In the genomic region with DNA sequence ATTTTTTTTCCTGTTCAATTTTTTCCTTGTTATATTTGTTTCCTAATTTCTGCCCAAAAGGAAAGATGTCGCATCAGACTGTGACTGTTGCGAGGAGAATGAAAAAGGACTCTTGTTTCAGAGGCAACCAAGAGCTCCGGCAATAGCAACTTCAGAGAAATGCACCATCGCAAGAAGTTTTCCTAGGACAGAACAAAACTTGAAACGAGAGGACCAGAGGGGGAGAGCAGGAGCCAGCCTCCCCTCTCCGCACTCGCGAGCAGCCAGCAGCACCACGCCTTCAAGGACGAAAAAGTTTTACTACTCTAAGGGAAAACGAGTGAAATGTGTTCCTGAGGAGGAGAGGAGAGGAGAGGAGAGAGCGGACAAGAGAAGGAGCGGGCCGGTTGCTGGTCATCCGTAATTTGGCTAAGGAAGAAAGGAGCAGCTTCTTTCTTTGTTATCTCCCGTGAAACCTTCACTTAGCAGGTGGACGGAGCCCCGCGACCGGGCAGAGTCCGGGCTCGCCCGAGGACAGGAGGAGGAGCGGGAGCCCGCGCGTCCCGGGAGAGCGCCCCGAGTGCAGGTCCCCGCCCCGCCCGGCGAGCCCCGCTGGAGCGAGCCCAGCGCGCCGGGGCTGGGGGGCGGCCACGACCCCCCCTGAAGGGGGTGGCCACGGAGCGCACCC, we compare ENCODE assay signal across 8 cellular contexts. TPM values are rescaled to one million over a fixed set of nuclear protein-coding genes. Genes with fewer than 3 reads are reported as not detected.
DNase-seq lines count a peak whose midpoint lies in the region; ATAC-seq and TF ChIP-seq lines count a peak whose summit lies in the region.

No MANE protein-coding gene starts in this region.

- H3K36me3 ChIP-seq in neural progenitor cell = no peaks in the 10 kb centered on the region

- peak overlapping the region; percentile 84 for H3K4me3 ChIP-seq in neural progenitor cell

- ATAC-seq in CD4-positive, alpha-beta T cell (ENCODE audit: poor library complexity) = no peak
- ATAC-seq in HG03159 (IDR thresholded peaks at IDR 0.05; ENCODE audit: unreplicated experiment) (no peak), HG03135 (IDR thresholded peaks at IDR 0.05; ENCODE audit: unreplicated experiment) (no peak), GM21381 (IDR thresholded peaks at IDR 0.05; ENCODE audit: unreplicated experiment) (no peak)

- peak overlapping the region; percentile 7 for H2AFZ ChIP-seq in neural progenitor cell (replicated peaks)

- H3K36me3 Mint-ChIP-seq in CD4-positive, alpha-beta T cell (ENCODE audit: low read depth) = peaks cover 3% of the 10 kb centered on the region
- H3K36me3 Mint-ChIP-seq in IgD-negative memory B cell = peaks cover 1% of the 10 kb centered on the region
- H3K36me3 Mint-ChIP-seq in neural progenitor cell = peaks cover 26% of the 10 kb centered on the region

- peaks cover 4% of the 10 kb centered on the region for H3K9me3 ChIP-seq in CD4-positive, alpha-beta T cell (ENCODE audit: control insufficient read depth, low read length)
- no peaks in the 10 kb centered on the region for H3K9me3 ChIP-seq in neural progenitor cell (ENCODE audit: low read depth)

- POLR2A ChIA-PET in CD4-positive, alpha-beta T cell (lab: Charles Lee) = no interaction called here

- TF ChIP-seq CTCF in CD4-positive, alpha-beta T cell (IDR thresholded peaks at IDR 0.05) = no peak
- TF ChIP-seq CTCF in neural progenitor cell (IDR thresholded peaks at IDR 0.05) = no peak

- no peak for DNase-seq in CD4-positive, alpha-beta T cell
- DNase-seq in neural progenitor cell (ENCODE audit: low spot score) = peak; percentile 53
- no peak for DNase-seq in EL

- H3K27me3 Mint-ChIP-seq in CD4-positive, alpha-beta T cell = peaks cover 85% of the 10 kb centered on the region
- H3K27me3 Mint-ChIP-seq in IgD-negative memory B cell (peaks cover 63% of the 10 kb centered on the region), neural progenitor cell (ENCODE audit: insufficient read depth, low read depth) (peaks cover 37% of the 10 kb centered on the region)

- peaks cover 2% of the 10 kb centered on the region for H3K9me3 Mint-ChIP-seq in CD4-positive, alpha-beta T cell
- H3K9me3 Mint-ChIP-seq in IgD-negative memory B cell (peaks cover 0 to 17% (median 7%) of the 10 kb centered on the region in 3 donors), neural progenitor cell (no peaks in the 10 kb centered on the region)

- H3K79me2 ChIP-seq in neural progenitor cell (ENCODE audit: low read depth) = no peaks in the 10 kb centered on the region

- peak overlapping the region; percentile 87 for H3K4me2 ChIP-seq in neural progenitor cell

- intact Hi-C loops in CD4-positive, alpha-beta T cell (cut with DNase I, micrococcal nuclease) = no loop called here

- peaks cover 70% of the 10 kb centered on the region for H3F3A ChIP-seq in neural progenitor cell (ENCODE audit: low read depth)

- H3K27ac ChIP-seq in CD4-positive, alpha-beta T cell (ENCODE audit: low read depth, low read length) = no peak overlapping the region
- peak overlapping the region; percentile 84 for H3K27ac ChIP-seq in cingulate gyrus (ENCODE audit: low read depth, low read length)
- no peak overlapping the region for H3K27ac ChIP-seq in neural progenitor cell

- peaks cover 28% of the 10 kb centered on the region for H3K4me1 ChIP-seq in neural progenitor cell

- peak overlapping the region; percentile 33 for H3K27ac Mint-ChIP-seq in CD4-positive, alpha-beta T cell
- peak overlapping the region; percentile 59 to 97 (median 96) for H3K27ac Mint-ChIP-seq in IgD-negative memory B cell
- H3K27ac Mint-ChIP-seq in neural progenitor cell = peak overlapping the region; percentile 99

- H3K4me1 Mint-ChIP-seq in CD4-positive, alpha-beta T cell (ENCODE audit: low read depth) = peaks cover 59% of the 10 kb centered on the region
- H3K4me1 Mint-ChIP-seq in IgD-negative memory B cell (peaks cover 16 to 44% (median 22%) of the 10 kb centered on the region in 3 donors), neural progenitor cell (peaks cover 28% of the 10 kb centered on the region)

- peaks cover 68% of the 10 kb centered on the region for H4K20me1 ChIP-seq in neural progenitor cell (ENCODE audit: low read depth)

- peak overlapping the region; percentile 90 for H3K4me3 Mint-ChIP-seq in CD4-positive, alpha-beta T cell
- H3K4me3 Mint-ChIP-seq in IgD-negative memory B cell = peak overlapping the region; percentile 58 to 91 (median 86)
- H3K4me3 Mint-ChIP-seq in neural progenitor cell = peak overlapping the region; percentile 99

- CTCF ChIA-PET in CD4-positive, alpha-beta T cell (lab: Charles Lee) = no interaction called here

- H3K9ac ChIP-seq in neural progenitor cell = no peak overlapping the region

- H3K27me3 ChIP-seq in CD4-positive, alpha-beta T cell (ENCODE audit: control insufficient read depth, insufficient read depth, low read length) = peaks cover 80% of the 10 kb centered on the region
- peaks cover 97% of the 10 kb centered on the region for H3K27me3 ChIP-seq in neural progenitor cell

RNA-seq across cellular contexts. Expression of gene POU3F3, which starts 0.7 kb away (rescaled TPM):
- total RNA-seq in CD4-positive, alpha-beta T cell = not detected
- polyA plus RNA-seq in IgD-negative memory B cell = not detected
- 0.25 TPM in 1 of 2 replicates, not detected in the other for total RNA-seq in neural progenitor cell (ENCODE audit: low replicate concordance)

Comparison
In these comparisons a context has a peak if more than half of its experiments do, and no peak if none do; other contexts are left out.
1. H3K27ac Mint-ChIP-seq: peak in every context shown above with its lines; median percentile 99 in neural progenitor cell; 96 in IgD-negative memory B cell; 33 in CD4-positive, alpha-beta T cell.